ENCODE assay signal across 1 cellular context in the genomic region with DNA sequence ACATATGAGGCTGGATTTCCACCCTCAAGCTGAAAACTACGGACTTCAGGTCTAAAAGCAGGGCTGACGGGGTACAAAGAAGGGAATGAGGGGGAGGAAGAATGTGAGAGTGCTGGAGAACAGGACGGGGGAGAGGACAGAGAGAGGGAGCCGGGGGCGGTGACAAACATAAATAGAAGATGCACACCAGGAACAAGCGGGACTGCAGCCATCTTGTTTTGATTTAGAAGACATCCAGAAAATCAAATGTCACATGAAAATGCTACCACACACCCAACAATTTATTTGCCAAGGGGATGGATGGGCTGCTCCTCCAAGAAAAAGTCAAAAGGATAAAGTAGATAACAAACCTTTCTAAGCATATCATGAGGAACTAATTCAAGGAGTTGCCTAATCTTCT.
A peak's percentile ranks its signal among the peaks of the same experiment; 100 is the strongest.
TF ChIP-seq lines count a peak whose summit lies in the region.

No MANE protein-coding gene starts in this region.

TF ChIP-seq in K562, 482 proteins besides CTCF, POLR2A, EP300 and RAD21 (continued from another document):
- TF ChIP-seq MLLT1 (IDR thresholded peaks at IDR 0.05) (no peak), RBM34 (IDR thresholded peaks at IDR 0.05; ENCODE audit: borderline replicate concordance, insufficient read depth, low read length) (no peak), ZNF589 (CRISPR knock-in tag; IDR thresholded peaks at IDR 0.05; ENCODE audit: low read depth) (peak; percentile 53; the same call in 1 of the 2 replicates), ATF7 (IDR thresholded peaks at IDR 0.05) (no peak), DEAF1 (CRISPR knock-in tag; IDR thresholded peaks at IDR 0.05) (no peak), ZNF232 (CRISPR knock-in tag; IDR thresholded peaks at IDR 0.05) (no peak), ZNF644 (tag; IDR thresholded peaks at IDR 0.05; ENCODE audit: low read depth) (0 out of 2 replicates have a peak, but pooled peaks have one; percentile 33), RBM39 (optimal IDR thresholded peaks at IDR 0.05; ENCODE audit: low read depth, low read length) (no peak), ARID1B (IDR thresholded peaks at IDR 0.05) (no peak), POLR2AphosphoS2 (IDR thresholded peaks at IDR 0.05; ENCODE audit: low read length) (no peak), MAFF (IDR thresholded peaks at IDR 0.05; ENCODE audit: low read length) (no peak), MXD1 (CRISPR knock-in tag; IDR thresholded peaks at IDR 0.05; ENCODE audit: borderline replicate concordance, poor library complexity, severe bottlenecking) (no peak), CHCHD3 (CRISPR knock-in tag; IDR thresholded peaks at IDR 0.05) (no peak), IFI16 (CRISPR knock-in tag; IDR thresholded peaks at IDR 0.05) (no peak), PHF20 (IDR thresholded peaks at IDR 0.05; ENCODE audit: partially characterized antibody) (no peak), ZKSCAN8 (CRISPR knock-in tag; IDR thresholded peaks at IDR 0.05) (no peak), NFYB (IDR thresholded peaks at IDR 0.05; ENCODE audit: extremely low read depth, insufficient read length) (no peak), HDAC8 (tag; IDR thresholded peaks at IDR 0.05) (peak; percentile 82), ZNF133 (CRISPR knock-in tag; IDR thresholded peaks at IDR 0.05) (no peak), PBX2 (CRISPR knock-in tag; IDR thresholded peaks at IDR 0.05; ENCODE audit: low read depth) (no peak), PBX2 (tag; conservative IDR thresholded peaks at IDR 0.05; ENCODE audit: low read depth) (0 out of 2 replicates have a peak, but pooled peaks have one; percentile 14), ZNF174 (CRISPR knock-in tag; IDR thresholded peaks at IDR 0.05) (no peak)
- TF ChIP-seq, protein P1, sequence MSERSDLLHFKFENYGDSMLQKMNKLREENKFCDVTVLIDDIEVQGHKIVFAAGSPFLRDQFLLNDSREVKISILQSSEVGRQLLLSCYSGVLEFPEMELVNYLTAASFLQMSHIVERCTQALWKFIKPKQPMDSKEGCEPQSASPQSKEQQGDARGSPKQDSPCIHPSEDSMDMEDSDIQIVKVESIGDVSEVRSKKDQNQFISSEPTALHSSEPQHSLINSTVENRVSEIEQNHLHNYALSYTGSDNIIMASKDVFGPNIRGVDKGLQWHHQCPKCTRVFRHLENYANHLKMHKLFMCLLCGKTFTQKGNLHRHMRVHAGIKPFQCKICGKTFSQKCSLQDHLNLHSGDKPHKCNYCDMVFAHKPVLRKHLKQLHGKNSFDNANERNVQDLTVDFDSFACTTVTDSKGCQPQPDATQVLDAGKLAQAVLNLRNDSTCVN (CRISPR knock-in tag; IDR thresholded peaks at IDR 0.05) = no peak
- TF ChIP-seq, protein P2, sequence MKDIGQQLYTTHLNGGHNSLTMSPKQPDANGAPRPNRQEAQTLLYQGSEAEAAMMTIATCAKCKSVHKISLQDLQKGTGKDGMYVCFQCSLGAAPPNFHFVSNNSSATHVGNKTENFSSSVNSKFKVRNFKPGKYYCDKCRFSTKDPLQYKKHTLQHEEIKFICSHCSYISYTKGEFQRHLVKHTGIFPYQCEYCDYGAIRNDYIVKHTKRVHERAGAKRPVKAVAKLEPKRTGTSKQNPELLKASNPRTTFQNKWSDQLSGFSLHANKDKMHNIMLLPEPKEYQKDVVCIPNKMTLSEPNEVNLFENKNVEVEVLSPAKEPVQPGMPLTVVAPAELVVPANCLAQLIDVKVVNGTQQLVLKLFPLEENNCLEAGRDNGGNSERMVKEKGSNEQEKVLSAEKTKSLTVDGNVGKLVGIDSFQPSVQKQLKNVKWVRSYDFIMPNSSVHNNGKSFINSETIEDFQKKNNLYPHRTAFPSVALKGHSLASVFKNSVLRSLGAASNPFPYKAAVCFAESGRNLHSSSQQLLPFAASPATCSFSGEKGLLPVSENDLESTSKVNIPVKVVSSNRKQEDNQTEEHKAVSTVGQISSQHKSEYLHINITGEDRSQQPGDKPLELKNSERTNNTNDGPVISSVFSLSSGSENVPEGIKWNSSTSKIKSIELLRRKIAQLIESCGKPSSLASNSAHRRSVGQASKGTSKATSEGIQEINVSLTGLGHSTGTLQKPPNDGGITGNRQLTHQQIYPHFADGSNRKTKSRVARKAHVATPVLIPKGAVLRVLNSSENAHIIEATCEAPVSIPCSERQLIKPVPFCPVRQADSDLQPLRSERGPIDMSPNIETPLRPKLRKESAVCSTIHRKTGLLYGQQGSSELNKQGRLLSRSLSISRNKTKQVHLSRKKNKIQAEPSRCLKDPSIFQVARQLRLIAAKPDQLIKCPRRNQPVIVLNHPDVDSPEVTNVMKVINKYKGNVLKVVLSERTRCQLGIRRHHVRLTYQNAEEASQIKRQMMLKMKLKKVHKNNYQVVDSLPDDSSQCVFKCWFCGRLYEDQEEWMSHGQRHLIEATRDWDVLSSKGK (CRISPR knock-in tag; IDR thresholded peaks at IDR 0.05) = no peak
